1 cellular context compared by ENCODE assay signal in the genomic region with DNA sequence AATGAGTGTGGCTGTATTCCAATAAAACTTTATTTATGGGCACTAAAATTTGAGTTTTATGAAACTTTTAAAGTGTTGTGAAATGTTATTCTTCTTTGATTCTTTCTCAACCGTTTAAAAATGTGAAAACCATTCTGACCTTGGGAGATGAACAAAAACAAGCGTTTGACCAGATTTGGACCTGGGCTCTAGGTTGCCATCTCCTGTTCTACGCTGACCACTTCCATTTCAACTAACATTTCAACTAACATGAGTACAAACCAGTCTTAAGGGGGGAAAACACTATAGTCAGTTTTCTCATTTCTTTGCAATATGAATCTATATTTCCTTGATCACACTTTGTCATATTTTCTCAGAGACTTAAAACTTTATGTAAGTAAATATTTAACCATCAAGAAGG.
TF ChIP-seq lines count a peak whose summit lies in the region.

No MANE protein-coding gene starts in this region.

TF ChIP-seq in GM23338, 12 proteins besides CTCF, POLR2A, EP300 and RAD21:
- TF ChIP-seq ZNF462 (CRISPR knock-in tag; IDR thresholded peaks at IDR 0.05) (no peak), ZNF331 (CRISPR knock-in tag; IDR thresholded peaks at IDR 0.05; ENCODE audit: low read depth) (no peak), NANOG (IDR thresholded peaks at IDR 0.05; ENCODE audit: borderline replicate concordance) (no peak), EZH2phosphoT487 (IDR thresholded peaks at IDR 0.05; ENCODE audit: unreplicated experiment) (no peak), JUNB (IDR thresholded peaks at IDR 0.05; ENCODE audit: unreplicated experiment) (no peak), POLR2AphosphoS5 (IDR thresholded peaks at IDR 0.05; ENCODE audit: low read depth) (no peak), STAT1 (IDR thresholded peaks at IDR 0.05; ENCODE audit: unreplicated experiment) (no peak), ETS1 (IDR thresholded peaks at IDR 0.05) (no peak), ZNF114 (CRISPR knock-in tag; IDR thresholded peaks at IDR 0.05) (no peak), CREB1 (CRISPR knock-in tag; IDR thresholded peaks at IDR 0.05; ENCODE audit: low read depth) (no peak), EZH2 (IDR thresholded peaks at IDR 0.05; ENCODE audit: low read depth, unreplicated experiment) (no peak)
- TF ChIP-seq, protein P1, sequence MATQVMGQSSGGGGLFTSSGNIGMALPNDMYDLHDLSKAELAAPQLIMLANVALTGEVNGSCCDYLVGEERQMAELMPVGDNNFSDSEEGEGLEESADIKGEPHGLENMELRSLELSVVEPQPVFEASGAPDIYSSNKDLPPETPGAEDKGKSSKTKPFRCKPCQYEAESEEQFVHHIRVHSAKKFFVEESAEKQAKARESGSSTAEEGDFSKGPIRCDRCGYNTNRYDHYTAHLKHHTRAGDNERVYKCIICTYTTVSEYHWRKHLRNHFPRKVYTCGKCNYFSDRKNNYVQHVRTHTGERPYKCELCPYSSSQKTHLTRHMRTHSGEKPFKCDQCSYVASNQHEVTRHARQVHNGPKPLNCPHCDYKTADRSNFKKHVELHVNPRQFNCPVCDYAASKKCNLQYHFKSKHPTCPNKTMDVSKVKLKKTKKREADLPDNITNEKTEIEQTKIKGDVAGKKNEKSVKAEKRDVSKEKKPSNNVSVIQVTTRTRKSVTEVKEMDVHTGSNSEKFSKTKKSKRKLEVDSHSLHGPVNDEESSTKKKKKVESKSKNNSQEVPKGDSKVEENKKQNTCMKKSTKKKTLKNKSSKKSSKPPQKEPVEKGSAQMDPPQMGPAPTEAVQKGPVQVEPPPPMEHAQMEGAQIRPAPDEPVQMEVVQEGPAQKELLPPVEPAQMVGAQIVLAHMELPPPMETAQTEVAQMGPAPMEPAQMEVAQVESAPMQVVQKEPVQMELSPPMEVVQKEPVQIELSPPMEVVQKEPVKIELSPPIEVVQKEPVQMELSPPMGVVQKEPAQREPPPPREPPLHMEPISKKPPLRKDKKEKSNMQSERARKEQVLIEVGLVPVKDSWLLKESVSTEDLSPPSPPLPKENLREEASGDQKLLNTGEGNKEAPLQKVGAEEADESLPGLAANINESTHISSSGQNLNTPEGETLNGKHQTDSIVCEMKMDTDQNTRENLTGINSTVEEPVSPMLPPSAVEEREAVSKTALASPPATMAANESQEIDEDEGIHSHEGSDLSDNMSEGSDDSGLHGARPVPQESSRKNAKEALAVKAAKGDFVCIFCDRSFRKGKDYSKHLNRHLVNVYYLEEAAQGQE (IDR thresholded peaks at IDR 0.05; ENCODE audit: unreplicated experiment) = no peak
